In the genomic region with DNA sequence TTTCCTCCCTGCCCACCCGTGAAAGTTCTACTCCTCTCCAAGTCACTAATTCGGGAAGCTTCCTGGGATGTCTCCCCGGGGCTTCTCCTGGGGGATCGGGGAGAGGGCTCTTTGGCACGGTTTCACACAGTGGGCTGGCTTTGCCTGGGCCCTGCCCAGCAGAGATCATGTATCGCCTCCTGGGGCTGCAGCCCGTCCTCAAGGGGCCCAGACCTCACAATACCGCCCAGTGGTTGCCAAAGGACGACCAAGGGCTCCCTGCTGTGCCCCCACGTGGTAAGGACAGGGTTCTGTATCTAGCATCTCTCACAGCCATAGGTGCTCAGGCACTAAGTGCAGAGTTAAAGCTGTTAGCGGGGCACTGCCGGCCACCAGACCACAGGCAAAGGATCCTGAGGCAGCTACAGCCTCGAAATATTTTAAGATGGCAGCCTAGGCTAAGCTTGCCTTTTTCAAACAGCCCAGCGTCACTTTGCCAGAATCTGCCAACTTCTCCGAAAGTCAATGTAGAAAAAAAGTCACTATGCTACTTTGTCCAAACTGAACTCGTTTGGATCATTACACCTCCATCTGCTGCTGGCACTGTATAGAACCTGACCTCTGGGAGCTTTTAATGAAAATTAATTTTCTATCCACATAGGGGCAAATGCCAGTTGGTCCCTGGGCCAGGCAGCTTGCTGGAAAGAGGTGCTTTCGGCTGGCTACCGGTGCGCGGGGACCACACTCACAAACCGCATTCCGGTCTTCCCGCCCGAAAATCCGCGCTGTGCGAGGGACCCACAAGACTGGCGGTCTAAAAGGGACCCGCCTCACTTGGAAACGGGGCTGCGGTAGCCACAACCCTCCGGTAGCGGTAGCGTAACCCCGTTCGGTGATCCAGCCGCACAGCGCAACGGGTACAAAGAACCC, we compare ENCODE assay signal across 8 cellular contexts. TPM values are rescaled to one million over a fixed set of nuclear protein-coding genes. Genes with fewer than 3 reads are reported as not detected.
A peak's percentile ranks its signal among the peaks of the same experiment; 100 is the strongest.
DNase-seq lines count a peak whose midpoint lies in the region; ATAC-seq and TF ChIP-seq lines count a peak whose summit lies in the region.

No MANE protein-coding gene starts in this region.

- H3K4me3 Mint-ChIP-seq in stimulated activated naive B cell treated with anti-CD40 and anti-IgM and Interleukin-4, amounts not matched to agents 10 μg/mL and 1 μg/mL and 100 μg/mL, for 72 hours, result peak overlapping the region; percentile 63 to 85

- H3K4me3 ChIP-seq in OCI-LY3 (ENCODE audit: low read length) (no peak overlapping the region), left ventricle myocardium inferior (peak overlapping the region; percentile 37)

- no peak overlapping the region for H3K4me2 ChIP-seq in OCI-LY3 (ENCODE audit: low read length)

- H3K79me2 ChIP-seq in OCI-LY3 (ENCODE audit: low read length), result peaks cover 33% of the 10 kb centered on the region

- peak; percentile 37 for TF ChIP-seq CTCF in OCI-LY3 (IDR thresholded peaks at IDR 0.05; ENCODE audit: low read depth, low read length)
- TF ChIP-seq CTCF in left ventricle myocardium inferior (IDR thresholded peaks at IDR 0.05; ENCODE audit: borderline replicate concordance), result no peak

- H3K27ac ChIP-seq in OCI-LY3 (ENCODE audit: low read length) (no peak overlapping the region), left ventricle myocardium inferior (replicated peaks) (peak overlapping the region; percentile 77)

- peaks cover 29 to 65% of the 10 kb centered on the region in 2 donors for H3K4me1 Mint-ChIP-seq in stimulated activated naive B cell treated with anti-CD40 and anti-IgM and Interleukin-4, amounts not matched to agents 10 μg/mL and 1 μg/mL and 100 μg/mL, for 72 hours

- no peak overlapping the region for H3K9ac ChIP-seq in OCI-LY3 (ENCODE audit: low read length)

- H3K27me3 ChIP-seq in OCI-LY3 (ENCODE audit: low read depth, low read length) (no peaks in the 10 kb centered on the region), left ventricle myocardium inferior (ENCODE audit: low read depth) (no peaks in the 10 kb centered on the region)

- intact Hi-C loops in left ventricle myocardium inferior (cut with micrococcal nuclease), result no loop called here

- H3K36me3 ChIP-seq in OCI-LY3 (replicated peaks; ENCODE audit: low read depth, low read length) (peaks cover 15% of the 10 kb centered on the region), left ventricle myocardium inferior (peaks cover 26% of the 10 kb centered on the region)

- H3K27me3 Mint-ChIP-seq in stimulated activated naive B cell treated with anti-CD40 and anti-IgM and Interleukin-4, amounts not matched to agents 10 μg/mL and 1 μg/mL and 100 μg/mL, for 72 hours, result no peaks in the 10 kb centered on the region

- H3K9me3 Mint-ChIP-seq in stimulated activated naive B cell treated with anti-CD40 and anti-IgM and Interleukin-4, amounts not matched to agents 10 μg/mL and 1 μg/mL and 100 μg/mL, for 72 hours, result no peaks in the 10 kb centered on the region

- peaks cover 7% of the 10 kb centered on the region; the same call in 1 of the 2 replicates for H4K20me1 ChIP-seq in OCI-LY3 (ENCODE audit: insufficient read depth, low read length)

- peaks cover 34 to 61% of the 10 kb centered on the region in 2 donors for H3K36me3 Mint-ChIP-seq in stimulated activated naive B cell treated with anti-CD40 and anti-IgM and Interleukin-4, amounts not matched to agents 10 μg/mL and 1 μg/mL and 100 μg/mL, for 72 hours

- no peaks in the 10 kb centered on the region for H3K9me3 ChIP-seq in OCI-LY3 (ENCODE audit: insufficient read depth, low read length)
- no peaks in the 10 kb centered on the region for H3K9me3 ChIP-seq in left ventricle myocardium inferior (replicated peaks)

- H3K4me1 ChIP-seq in OCI-LY3 (ENCODE audit: low read length) (no peaks in the 10 kb centered on the region), left ventricle myocardium inferior (peaks cover 96% of the 10 kb centered on the region)

- no peak overlapping the region for H3K27ac Mint-ChIP-seq in stimulated activated naive B cell treated with anti-CD40 and anti-IgM and Interleukin-4, amounts not matched to agents 10 μg/mL and 1 μg/mL and 100 μg/mL, for 72 hours

- peak in 1 of 2 donors; percentile 44 for ATAC-seq in stimulated activated naive B cell treated with anti-CD40 and anti-IgM and Interleukin-4, amounts not matched to agents 10 μg/mL and 1 μg/mL and 100 μg/mL, for 72 hours (replicated peaks)
- ATAC-seq in HG03045 (IDR thresholded peaks at IDR 0.05; ENCODE audit: unreplicated experiment), result no peak
- no peak for ATAC-seq in HG03571 (IDR thresholded peaks at IDR 0.05; ENCODE audit: unreplicated experiment)

- H2AFZ ChIP-seq in OCI-LY3 (ENCODE audit: low read depth, low read length), result no peak overlapping the region

- peak; percentile 63 to 84 for DNase-seq in NCI-H2081 (lab: John Stamatoyannopoulos, UW)
- DNase-seq in NCI-H2081 treated with DMSO at 0.1 percent for 48 hours (lab: John Stamatoyannopoulos, UW), result no peak
- no peak for DNase-seq in left ventricle myocardium inferior
- no peak for DNase-seq in stimulated activated naive B cell treated with anti-CD40 and anti-IgM and Interleukin-4, amounts not matched to agents 10 μg/mL and 1 μg/mL and 100 μg/mL, for 72 hours
- no peak for DNase-seq in activated CD4-positive, alpha-beta T cell treated with anti-CD3 and anti-CD28 coated beads, Interleukin-2, amount 50 U/mL, for 4 hours

RNA-seq across cellular contexts. Expression of gene NNAT, which starts 1.3 kb away (rescaled TPM):
- total RNA-seq in left ventricle myocardium inferior, result 0.33 TPM

RNA-seq across cellular contexts. Expression of gene BLCAP, which starts 7.9 kb away (rescaled TPM):
- 91.8 TPM for total RNA-seq in left ventricle myocardium inferior

Comparison
In these comparisons a context has a peak if more than half of its experiments do, and no peak if none do; other contexts are left out.
1. DNase-seq: peak in NCI-H2081 (2 of 2); none in NCI-H2081 treated with DMSO at 0.1 percent for 48 hours (single experiment), left ventricle myocardium inferior (single experiment), stimulated activated naive B cell treated with anti-CD40 and anti-IgM and Interleukin-4, amounts not matched to agents 10 μg/mL and 1 μg/mL and 100 μg/mL, for 72 hours (single experiment) and activated CD4-positive, alpha-beta T cell treated with anti-CD3 and anti-CD28 coated beads, Interleukin-2, amount 50 U/mL, for 4 hours (0 of 2).